Comparison of ENCODE assay signal across 9 cellular contexts in genomic region chr14:64706552-64707193, GRCh38. TPM values are rescaled to one million over a fixed set of nuclear protein-coding genes. Genes with fewer than 3 reads are reported as not detected.
DNase-seq lines count a peak whose midpoint lies in the region; ATAC-seq and TF ChIP-seq lines count a peak whose summit lies in the region.
"Had no signal": no experiment of that assay in that cellular context is flagged by ENCODE, and none has a peak within 500 bp of the region (broad histone marks: within the 10 kb centered on the region; RNA-seq: fewer than 3 reads in every experiment).

No MANE protein-coding gene starts in this region.

- H3K27me3 ChIP-seq in mucosa of rectum (ENCODE audit: control insufficient read depth in 2 of 2, insufficient read depth in 2 of 2, low read length in 2 of 2), result peaks cover 0 to 2% of the 10 kb centered on the region in 2 donors
- H3K27me3 ChIP-seq in MG63, result no peaks in the 10 kb centered on the region

- H3K27ac ChIP-seq in mucosa of rectum (ENCODE audit: low read depth in 2 of 2, low read length in 2 of 2), result peak overlapping the region; percentile 93 to 94

- no peak for ATAC-seq in activated T-cell treated with anti-CD3 and anti-CD28 coated beads, Interleukin-2, amount 50 U/mL, for 4 hours

- H3K36me3 ChIP-seq in mucosa of rectum (ENCODE audit: control insufficient read depth in 2 of 2, insufficient read depth in 2 of 2, low read length in 2 of 2), result peaks cover 0 to 3% of the 10 kb centered on the region in 2 donors
- peaks cover 3% of the 10 kb centered on the region for H3K36me3 ChIP-seq in MG63

- peak overlapping the region; percentile 93 for H3K4me3 ChIP-seq in epithelial cell of proximal tubule (ENCODE audit: low read depth, low read length)
- peak overlapping the region; percentile 87 to 92 for H3K4me3 ChIP-seq in mucosa of rectum (ENCODE audit: low read length in 2 of 2)
- H3K4me3 ChIP-seq in MG63, result no peak overlapping the region; the same call in 1 of the 2 replicates

- no peak for DNase-seq in activated T-cell treated with anti-CD3 and anti-CD28 coated beads, Interleukin-2, amount 50 U/mL, for 4 hours
- no peak for DNase-seq in activated T-cell treated with anti-CD3 and anti-CD28 coated beads, Interleukin-2, amount 50 U/mL, for 48 hours
- DNase-seq in epithelial cell of proximal tubule (ENCODE audit: low read depth) (no peak), type B pancreatic cell (ENCODE audit: extremely low spot score, unreplicated experiment) (no peak), MG63 (no peak), AG08395 (ENCODE audit: low spot score) (no peak), DMS 273 (lab: John Stamatoyannopoulos, UW; ENCODE audit: unreplicated experiment) (no peak)
- DNase-seq: NCI-H82 had no signal

- H3K27ac Mint-ChIP-seq in type B pancreatic cell, result peak overlapping the region; percentile 86

- H3K4me1 Mint-ChIP-seq in activated T-cell treated with anti-CD3 and anti-CD28 coated beads, Interleukin-2, amount 50 U/mL, for 4 hours (ENCODE audit: low read depth), result peaks cover 68% of the 10 kb centered on the region
- H3K4me1 Mint-ChIP-seq in type B pancreatic cell (ENCODE audit: unreplicated experiment), result peaks cover 59% of the 10 kb centered on the region

- H3K9me3 ChIP-seq in mucosa of rectum (ENCODE audit: control insufficient read depth in 2 of 2, low read length in 2 of 2), result no peaks in the 10 kb centered on the region
- no peaks in the 10 kb centered on the region for H3K9me3 ChIP-seq in MG63

- no peaks in the 10 kb centered on the region for H3K36me3 Mint-ChIP-seq in activated T-cell treated with anti-CD3 and anti-CD28 coated beads, Interleukin-2, amount 50 U/mL, for 4 hours (ENCODE audit: insufficient read depth)
- peaks cover 21% of the 10 kb centered on the region for H3K36me3 Mint-ChIP-seq in type B pancreatic cell

- peaks cover 55 to 64% of the 10 kb centered on the region in 2 donors for H3K4me1 ChIP-seq in mucosa of rectum (ENCODE audit: control insufficient read depth in 2 of 2, insufficient read depth in 2 of 2, low read length in 2 of 2)

- H3K4me3 Mint-ChIP-seq in activated T-cell treated with anti-CD3 and anti-CD28 coated beads, Interleukin-2, amount 50 U/mL, for 4 hours, result peak overlapping the region; percentile 29
- peak overlapping the region; percentile 92 for H3K4me3 Mint-ChIP-seq in type B pancreatic cell

- TF ChIP-seq CTCF in epithelial cell of proximal tubule (conservative IDR thresholded peaks at IDR 0.05; ENCODE audit: low read depth, low read length), result no peak
- no peak for TF ChIP-seq CTCF in type B pancreatic cell (conservative IDR thresholded peaks at IDR 0.05)

- H3K9ac ChIP-seq in mucosa of rectum (ENCODE audit: low read depth in 1 of 2, low read length in 2 of 2), result peak overlapping the region in 1 of 2 donors; percentile 99

- no peaks in the 10 kb centered on the region for H3K9me3 Mint-ChIP-seq in activated T-cell treated with anti-CD3 and anti-CD28 coated beads, Interleukin-2, amount 50 U/mL, for 4 hours
- H3K9me3 Mint-ChIP-seq in type B pancreatic cell, result no peaks in the 10 kb centered on the region

- peaks cover 27% of the 10 kb centered on the region for H3K27me3 Mint-ChIP-seq in activated T-cell treated with anti-CD3 and anti-CD28 coated beads, Interleukin-2, amount 50 U/mL, for 4 hours (ENCODE audit: low read depth)
- H3K27me3 Mint-ChIP-seq in type B pancreatic cell, result peaks cover 13% of the 10 kb centered on the region

RNA-seq across cellular contexts. Expression of gene PLEKHG3, which starts 2.4 kb away (rescaled TPM):
- total RNA-seq in activated T-cell treated with anti-CD3 and anti-CD28 coated beads, Interleukin-2, amount 50 U/mL, for 4 hours, result 1 to 10 TPM; 1.1 to 6.7 (median 3.7) TPM
- 48.1 and 52.8 TPM in 2 replicates for total RNA-seq in epithelial cell of proximal tubule
- total RNA-seq in type B pancreatic cell (ENCODE audit: low replicate concordance), result 64.7 and 83.9 TPM in 2 replicates
- 20.2 and 24.1 TPM in 2 replicates for total RNA-seq in MG63 (2014; rRNA removed; shearing (Covaris generic); ENCODE audit: low replicate concordance)
